In the genomic region with DNA sequence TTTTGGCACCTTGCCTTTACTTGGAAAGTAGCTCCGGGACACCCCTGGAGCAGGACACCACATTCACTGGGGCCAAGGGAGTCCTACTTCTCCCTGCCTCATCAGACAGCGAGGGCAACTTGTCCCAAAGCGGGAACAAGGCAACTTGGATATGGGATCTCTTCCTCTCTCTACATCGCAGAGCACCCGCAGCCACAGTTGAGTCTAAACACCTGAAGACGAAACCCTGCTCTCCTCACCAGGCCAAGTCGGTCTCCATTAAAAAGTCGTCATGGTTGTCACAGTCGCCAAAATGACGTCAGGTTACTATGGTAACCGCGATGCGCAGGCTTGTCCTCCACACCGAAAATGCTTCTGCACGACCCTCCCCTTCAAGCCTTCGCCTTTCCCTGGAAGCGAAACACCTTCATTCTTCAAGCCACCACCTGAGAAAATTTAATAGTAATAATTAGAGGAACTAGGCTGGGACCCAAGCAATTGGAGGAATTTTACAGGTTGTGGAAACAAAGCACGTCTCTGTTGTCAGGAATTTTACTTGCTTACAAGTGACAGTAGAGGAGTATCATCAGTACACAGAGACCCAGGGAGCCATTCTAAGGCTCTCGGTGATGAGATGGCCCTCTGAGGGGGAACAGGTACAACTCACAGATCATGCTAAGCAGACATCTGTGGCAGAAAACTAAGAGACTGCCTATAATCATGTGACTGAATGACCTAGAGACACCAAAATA, we compare ENCODE assay signal across 8 cellular contexts. TPM values are rescaled to one million over a fixed set of nuclear protein-coding genes. Genes with fewer than 3 reads are reported as not detected.
DNase-seq lines count a peak whose midpoint lies in the region; ATAC-seq and TF ChIP-seq lines count a peak whose summit lies in the region.

No MANE protein-coding gene starts in this region.

- no peak overlapping the region for H3K27ac ChIP-seq in OCI-LY3 (ENCODE audit: low read length)

- CTCF ChIA-PET in activated naive CD4-positive, alpha-beta T cell treated with anti-CD3 and anti-CD28 coated beads for 36 hours (lab: Charles Lee): interaction anchor here (1.2 kb wide), 1 partner anchor 19 kb away, joined by 4 read pairs; no protein-coding TSS in a partner anchor

- peak; percentile 82 for DNase-seq in activated naive CD4-positive, alpha-beta T cell treated with anti-CD3 and anti-CD28 coated beads for 36 hours
- DNase-seq in left cardiac atrium (peak; percentile 33), retina (peak; percentile 88), LoVo (ENCODE audit: low spot score) (no peak), amniotic stem cell (lab: John Stamatoyannopoulos, UW) (no peak)

- no peaks in the 10 kb centered on the region for H4K20me1 ChIP-seq in OCI-LY3 (ENCODE audit: insufficient read depth, low read length)

- H3K4me2 ChIP-seq in OCI-LY3 (ENCODE audit: low read length): peak overlapping the region; percentile 88

- no peak for TF ChIP-seq CTCF in OCI-LY3 (IDR thresholded peaks at IDR 0.05; ENCODE audit: low read depth, low read length)

- H3K9me3 Mint-ChIP-seq in activated naive CD4-positive, alpha-beta T cell treated with anti-CD3 and anti-CD28 coated beads for 36 hours: no peaks in the 10 kb centered on the region

- H3K27me3 ChIP-seq in OCI-LY3 (ENCODE audit: low read depth, low read length): no peaks in the 10 kb centered on the region

- H3K9me3 ChIP-seq in OCI-LY3 (ENCODE audit: insufficient read depth, low read length): no peaks in the 10 kb centered on the region

- H3K79me2 ChIP-seq in OCI-LY3 (ENCODE audit: low read length): no peaks in the 10 kb centered on the region

- H3K4me1 ChIP-seq in OCI-LY3 (ENCODE audit: low read length): peaks cover 4% of the 10 kb centered on the region; the same call in 1 of the 2 replicates

- no peaks in the 10 kb centered on the region for H3K36me3 ChIP-seq in OCI-LY3 (replicated peaks; ENCODE audit: low read depth, low read length)

- no peaks in the 10 kb centered on the region for H3K27me3 Mint-ChIP-seq in activated naive CD4-positive, alpha-beta T cell treated with anti-CD3 and anti-CD28 coated beads for 36 hours (ENCODE audit: low read depth)

- ATAC-seq in GM18517 (IDR thresholded peaks at IDR 0.05; ENCODE audit: unreplicated experiment) (peak; percentile 78), HG02798 (IDR thresholded peaks at IDR 0.05; ENCODE audit: poor library complexity, unreplicated experiment) (peak; percentile 99), left cardiac atrium (peak; percentile 37 to 79)

- intact Hi-C loops in activated naive CD4-positive, alpha-beta T cell treated with anti-CD3 and anti-CD28 coated beads for 36 hours (cut with micrococcal nuclease): loop anchor here (1.0 to 10.0 kb wide), 3 partner anchors 74 to 600 kb away; a partner anchor contains a TSS
- intact Hi-C loops in left cardiac atrium (cut with DNase I): no loop called here

- peak overlapping the region; percentile 84 for H3K4me3 ChIP-seq in OCI-LY3 (ENCODE audit: low read length)

- H2AFZ ChIP-seq in OCI-LY3 (ENCODE audit: low read depth, low read length): peak overlapping the region; percentile 99

- no peaks in the 10 kb centered on the region for H3K36me3 Mint-ChIP-seq in activated naive CD4-positive, alpha-beta T cell treated with anti-CD3 and anti-CD28 coated beads for 36 hours (ENCODE audit: low read depth)

- peak overlapping the region; percentile 69 for H3K9ac ChIP-seq in OCI-LY3 (ENCODE audit: low read length)

- no peaks in the 10 kb centered on the region for H3K4me1 Mint-ChIP-seq in activated naive CD4-positive, alpha-beta T cell treated with anti-CD3 and anti-CD28 coated beads for 36 hours (ENCODE audit: low read depth)

- H3K4me3 Mint-ChIP-seq in activated naive CD4-positive, alpha-beta T cell treated with anti-CD3 and anti-CD28 coated beads for 36 hours: peak overlapping the region; percentile 80

- peak overlapping the region; percentile 54 for H3K27ac Mint-ChIP-seq in activated naive CD4-positive, alpha-beta T cell treated with anti-CD3 and anti-CD28 coated beads for 36 hours

RNA-seq across cellular contexts. Expression of a gene that starts 30.5 kb away (rescaled TPM):
- total RNA-seq in activated naive CD4-positive, alpha-beta T cell treated with anti-CD3 and anti-CD28 coated beads for 36 hours: 10 to 100 TPM; 13.1 to 14.2 TPM
- total RNA-seq in left cardiac atrium: 10 to 100 TPM; 70.5 to 75.6 TPM

RNA-seq across cellular contexts. Expression of a gene that starts 35.6 kb away (rescaled TPM):
- total RNA-seq in activated naive CD4-positive, alpha-beta T cell treated with anti-CD3 and anti-CD28 coated beads for 36 hours: under 1 TPM in 1 of 2 experiments, not detected in 1; 0.07 TPM
- under 1 TPM; 0.18 TPM for total RNA-seq in left cardiac atrium

RNA-seq across cellular contexts. Expression of a gene that starts 52.9 kb away (rescaled TPM):
- 1 to 10 TPM; 4.4 to 6.2 TPM for total RNA-seq in activated naive CD4-positive, alpha-beta T cell treated with anti-CD3 and anti-CD28 coated beads for 36 hours
- total RNA-seq in left cardiac atrium: 10 to 100 TPM; 25.3 to 34.6 TPM

Comparison
In these comparisons a context has a peak if more than half of its experiments do, and no peak if none do; other contexts are left out.
1. DNase-seq: peak in activated naive CD4-positive, alpha-beta T cell treated with anti-CD3 and anti-CD28 coated beads for 36 hours (single experiment), left cardiac atrium (single experiment) and retina (single experiment); none in LoVo (single experiment) and amniotic stem cell (single experiment).
2. RNA of a gene that starts 30.5 kb away (total RNA-seq): 70.5 to 75.6 TPM in left cardiac atrium; 13.1 to 14.2 TPM in activated naive CD4-positive, alpha-beta T cell treated with anti-CD3 and anti-CD28 coated beads for 36 hours; every median in the first group is over 4 times any median in the second.
3. Peak in every context shown above with its lines, with median percentiles within 50 percentile points of each other: ATAC-seq.